Comparison of ENCODE assay signal across 8 cellular contexts in the genomic region with DNA sequence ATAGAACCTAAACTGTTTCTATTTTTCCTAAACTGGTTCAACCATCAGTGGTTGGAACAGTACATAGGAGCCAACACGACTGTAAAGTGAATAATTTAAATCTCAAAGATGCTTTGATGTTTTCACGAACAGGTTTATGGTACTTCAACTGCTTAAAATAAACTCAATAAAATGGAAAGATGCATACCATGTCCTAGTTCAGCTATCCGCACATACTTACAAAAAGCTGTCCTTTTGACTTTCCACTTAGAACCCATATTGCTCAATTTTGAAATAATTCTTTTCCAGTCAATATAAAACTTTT. TPM values are rescaled to one million over a fixed set of nuclear protein-coding genes. Genes with fewer than 3 reads are reported as not detected.
DNase-seq lines count a peak whose midpoint lies in the region; ATAC-seq and TF ChIP-seq lines count a peak whose summit lies in the region.

No MANE protein-coding gene starts in this region.

- ATAC-seq in CD4-positive, alpha-beta T cell (ENCODE audit: poor library complexity): peak; percentile 6
- ATAC-seq in HG03520 (IDR thresholded peaks at IDR 0.05; ENCODE audit: unreplicated experiment) (peak; percentile 2), naive B cell (ENCODE audit: low read depth in 2 of 2) (no peak), esophagus mucosa (no peak)

- peak overlapping the region; percentile 92 for H3K4me3 Mint-ChIP-seq in CD4-positive, alpha-beta T cell
- H3K4me3 Mint-ChIP-seq in naive B cell: peak overlapping the region; percentile 79 to 99 (median 97)

- H3K9me3 ChIP-seq in CD4-positive, alpha-beta T cell (ENCODE audit: control insufficient read depth, low read length): no peaks in the 10 kb centered on the region

- peak overlapping the region; percentile 92 for H3K27ac ChIP-seq in CD4-positive, alpha-beta T cell (ENCODE audit: low read depth, low read length)
- H3K27ac ChIP-seq in caudate nucleus (ENCODE audit: low read depth, low read length): peak overlapping the region; percentile 79

- CTCF ChIA-PET in CD4-positive, alpha-beta T cell (lab: Charles Lee): interaction anchor here (1.5 kb wide), 2 partner anchors 16 to 130 kb away, joined by 4 to 6 read pairs; no protein-coding TSS in a partner anchor

- TF ChIP-seq CTCF in CD4-positive, alpha-beta T cell (IDR thresholded peaks at IDR 0.05): no peak

- H3K27me3 Mint-ChIP-seq in CD4-positive, alpha-beta T cell: no peaks in the 10 kb centered on the region
- H3K27me3 Mint-ChIP-seq in naive B cell: no peaks in the 10 kb centered on the region

- H3K27me3 ChIP-seq in CD4-positive, alpha-beta T cell (ENCODE audit: control insufficient read depth, insufficient read depth, low read length): no peaks in the 10 kb centered on the region

- DNase-seq in CD4-positive, alpha-beta T cell: no peak
- no peak for DNase-seq in caudate nucleus (lab: John Stamatoyannopoulos, UW)
- no peak for DNase-seq in naive B cell
- DNase-seq in SK-N-DZ (ENCODE audit: low spot score): no peak
- DNase-seq in COR-L47 (lab: John Stamatoyannopoulos, UW): no peak
- no peak for DNase-seq in MV-4-11 (lab: John Stamatoyannopoulos, UW)

- H3K27ac Mint-ChIP-seq in CD4-positive, alpha-beta T cell: peak overlapping the region; percentile 83
- peak overlapping the region; percentile 96 to 98 (median 98) for H3K27ac Mint-ChIP-seq in naive B cell

- H3K9me3 Mint-ChIP-seq in CD4-positive, alpha-beta T cell: no peaks in the 10 kb centered on the region
- H3K9me3 Mint-ChIP-seq in naive B cell: no peaks in the 10 kb centered on the region

- peaks cover 37% of the 10 kb centered on the region for H3K36me3 Mint-ChIP-seq in CD4-positive, alpha-beta T cell (ENCODE audit: low read depth)
- peaks cover 0 to 3% of the 10 kb centered on the region in 2 donors for H3K36me3 Mint-ChIP-seq in naive B cell

- peaks cover 46% of the 10 kb centered on the region for H3K4me1 Mint-ChIP-seq in CD4-positive, alpha-beta T cell (ENCODE audit: low read depth)
- H3K4me1 Mint-ChIP-seq in naive B cell: peaks cover 29 to 57% (median 49%) of the 10 kb centered on the region in 3 donors

- intact Hi-C loops in CD4-positive, alpha-beta T cell (cut with DNase I, micrococcal nuclease): loop anchor here in 1 of 2 experiments (5.0 to 10.0 kb wide), 4 partner anchors 39 to 573 kb away; no protein-coding TSS in a partner anchor

- POLR2A ChIA-PET in CD4-positive, alpha-beta T cell (lab: Charles Lee): interaction anchor here (0.9 to 1.8 kb wide), 9 partner anchors 16 to 969 kb away, joined by 3 to 9 read pairs (median 3); a partner anchor contains a TSS

RNA-seq across cellular contexts. Expression of a gene that starts 0.9 kb away (rescaled TPM):
- 10 to 100 TPM; 36.5 to 37.8 TPM for total RNA-seq in CD4-positive, alpha-beta T cell
- polyA plus RNA-seq in naive B cell (ENCODE audit: low read depth in 6 of 6): 100 to 1,000 TPM in 4 of 6 donors, 10 to 100 TPM in 2; 89.7 to 156 (median 106) TPM
- 34.5 and 40.9 TPM in 2 replicates for polyA plus RNA-seq in SK-N-DZ (2014; cell fraction: cytosol; rRNA removed)
- 15.7 and 20.0 TPM in 2 replicates for polyA plus RNA-seq in SK-N-DZ (2014; cell fraction: nucleus; rRNA removed)
- total RNA-seq in esophagus mucosa: 28.0 TPM

Comparison
In these comparisons a context has a peak if more than half of its experiments do, and no peak if none do; other contexts are left out.
1. ATAC-seq: peak in CD4-positive, alpha-beta T cell (single experiment) and HG03520 (single experiment); none in naive B cell (0 of 2) and esophagus mucosa (single experiment).